31 cellular contexts compared by ENCODE assay signal in the genomic region with DNA sequence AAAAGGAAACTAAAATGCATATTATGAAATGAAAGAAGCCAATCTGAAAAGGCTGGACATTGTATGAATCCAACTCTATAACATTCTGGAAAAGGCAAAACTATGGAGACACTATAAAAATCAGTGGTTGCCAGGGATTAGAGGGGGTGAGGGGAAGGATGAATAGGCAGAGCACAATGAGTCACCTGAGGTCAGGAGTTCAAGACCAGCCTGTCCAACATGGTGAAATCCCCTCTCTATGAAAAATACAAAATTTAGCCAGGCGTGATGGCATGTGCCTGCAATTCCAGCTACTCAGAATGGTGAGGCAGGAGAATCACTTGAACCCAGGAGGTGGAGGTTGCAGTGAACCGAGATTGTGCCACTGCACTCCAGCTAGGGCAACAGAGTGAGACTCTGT.
DNase-seq lines count a peak whose midpoint lies in the region; ATAC-seq, FAIRE-seq and TF ChIP-seq lines count a peak whose summit lies in the region.
"Had no signal": no experiment of that assay in that cellular context is flagged by ENCODE, and none has a peak within 500 bp of the region (broad histone marks: within the 10 kb centered on the region; RNA-seq: fewer than 3 reads in every experiment).

No MANE protein-coding gene starts in this region.

- TF ChIP-seq CTCF in MCF 10A (IDR thresholded peaks at IDR 0.05; ENCODE audit: unreplicated experiment) (no peak), breast epithelium (IDR thresholded peaks at IDR 0.05) (no peak), fibroblast of pulmonary artery (IDR thresholded peaks at IDR 0.05; ENCODE audit: low read length, missing control alignments) (no peak)

- no peak for ATAC-seq in GM21717 (IDR thresholded peaks at IDR 0.05; ENCODE audit: unreplicated experiment)
- ATAC-seq: activated CD8-positive, alpha-beta memory T cell treated with anti-CD3 and anti-CD28 coated beads, Interleukin-2, amount 10 ng/mL, durations not matched to agents 7 days and 5 days; gastrocnemius medialis; left lobe of liver; sciatic nerve; WTC11 had no signal

- H3K4me3 Mint-ChIP-seq in MCF 10A (ENCODE audit: unreplicated experiment), result no peak overlapping the region
- H3K4me3 Mint-ChIP-seq: activated CD8-positive, alpha-beta memory T cell treated with anti-CD3 and anti-CD28 coated beads, Interleukin-2, amount 10 ng/mL, durations not matched to agents 7 days and 5 days; CD4-positive, CD25-positive, alpha-beta regulatory T cell; immature natural killer cell; neural progenitor cell; WTC11 had no signal

- DNase-seq in MCF 10A (ENCODE audit: unreplicated experiment), result peak; percentile 40
- no peak for DNase-seq in breast epithelium (ENCODE audit: low spot score in 2 of 2)
- peak in 1 of 2 experiments; percentile 31 for DNase-seq in SJSA1 (ENCODE audit: low read depth in 1 of 2, low spot score in 2 of 2)
- peak; percentile 14 for DNase-seq in fibroblast of pulmonary artery (ENCODE audit: low read depth)
- DNase-seq in small intestine, result no peak
- DNase-seq in central memory CD4-positive, alpha-beta T cell, result no peak
- no peak for DNase-seq in NCI-H510A treated with DMSO at 0.1 percent for 48 hours (lab: John Stamatoyannopoulos, UW)
- DNase-seq: activated CD8-positive, alpha-beta memory T cell treated with anti-CD3 and anti-CD28 coated beads, Interleukin-2, amount 10 ng/mL, durations not matched to agents 7 days and 5 days; activated naive CD4-positive, alpha-beta T cell treated with Interleukin-2 at 50 U/mL for 16 hours; activated T-cell treated with anti-CD3 and anti-CD28 coated beads, Interleukin-2, amount 50 U/mL, for 48 hours; CD4-positive, CD25-positive, alpha-beta regulatory T cell; colonic mucosa; effector memory CD4-positive, alpha-beta T cell; gastrocnemius medialis; hypothalamus; immature natural killer cell; mesendoderm; NCI-H1417 treated with DMSO at 0.1 percent for 48 hours; NCI-H2081 treated with DMSO at 0.1 percent for 48 hours; NCI-H446 treated with DMSO at 0.1 percent for 48 hours; SHP77; stimulated activated CD4-positive, alpha-beta T cell treated with anti-CD3 and anti-CD28 coated beads, Interleukin-15, amount 100 ng/mL, for 24 hours; stimulated activated naive CD4-positive, alpha-beta T cell; T-helper 9 cell; testis had no signal

- H3K4me1 ChIP-seq in breast epithelium (no peaks in the 10 kb centered on the region), SJSA1 (replicated peaks) (peaks cover 28% of the 10 kb centered on the region), small intestine (ENCODE audit: control insufficient read depth in 2 of 2, insufficient read depth in 1 of 2, low read depth in 1 of 2, low read length in 1 of 2) (no peaks in the 10 kb centered on the region)
- H3K4me1 ChIP-seq: colonic mucosa, testis had no signal

- H3K4me1 Mint-ChIP-seq in MCF 10A (ENCODE audit: insufficient read depth, unreplicated experiment), result peaks cover 4% of the 10 kb centered on the region
- H3K4me1 Mint-ChIP-seq: activated CD8-positive, alpha-beta memory T cell treated with anti-CD3 and anti-CD28 coated beads, Interleukin-2, amount 10 ng/mL, durations not matched to agents 7 days and 5 days; CD4-positive, CD25-positive, alpha-beta regulatory T cell; immature natural killer cell had no signal

- CTCF ChIA-PET in MCF 10A (lab: Yijun Ruan, JAX), result interaction anchor here (0.6 kb wide), 2 partner anchors 39 to 319 kb away, joined by 3 to 4 read pairs; no protein-coding TSS in a partner anchor

- no peak overlapping the region for H3K27ac Mint-ChIP-seq in MCF 10A (ENCODE audit: low read depth, unreplicated experiment)
- H3K27ac Mint-ChIP-seq: activated CD8-positive, alpha-beta memory T cell treated with anti-CD3 and anti-CD28 coated beads, Interleukin-2, amount 10 ng/mL, durations not matched to agents 7 days and 5 days; CD4-positive, CD25-positive, alpha-beta regulatory T cell; immature natural killer cell; neural progenitor cell; WTC11 had no signal

- no peaks in the 10 kb centered on the region for H3K36me3 Mint-ChIP-seq in MCF 10A (ENCODE audit: insufficient read depth, unreplicated experiment)
- H3K36me3 Mint-ChIP-seq: activated CD8-positive, alpha-beta memory T cell treated with anti-CD3 and anti-CD28 coated beads, Interleukin-2, amount 10 ng/mL, durations not matched to agents 7 days and 5 days; CD4-positive, CD25-positive, alpha-beta regulatory T cell; immature natural killer cell; neural progenitor cell; WTC11 had no signal

- no peaks in the 10 kb centered on the region for H3K9me3 Mint-ChIP-seq in MCF 10A (ENCODE audit: unreplicated experiment)
- H3K9me3 Mint-ChIP-seq: CD4-positive, CD25-positive, alpha-beta regulatory T cell; immature natural killer cell; neural progenitor cell had no signal

- no peak for TF ChIP-seq POLR2A in breast epithelium (IDR thresholded peaks at IDR 0.05)

- no peaks in the 10 kb centered on the region for H3K27me3 Mint-ChIP-seq in MCF 10A (ENCODE audit: insufficient read depth, unreplicated experiment)
- H3K27me3 Mint-ChIP-seq: activated CD8-positive, alpha-beta memory T cell treated with anti-CD3 and anti-CD28 coated beads, Interleukin-2, amount 10 ng/mL, durations not matched to agents 7 days and 5 days; CD4-positive, CD25-positive, alpha-beta regulatory T cell had no signal

- H3K27me3 ChIP-seq in breast epithelium, result no peaks in the 10 kb centered on the region
- H3K27me3 ChIP-seq in SJSA1 (replicated peaks), result no peaks in the 10 kb centered on the region
- H3K27me3 ChIP-seq in small intestine (ENCODE audit: control insufficient read depth in 2 of 2, insufficient read depth in 2 of 2, low read length in 2 of 2), result no peaks in the 10 kb centered on the region
- H3K27me3 ChIP-seq: colonic mucosa, gastrocnemius medialis, neural progenitor cell, testis had no signal

- BruUV-seq in MCF 10A (replicated peaks; lab: Mats Ljungman, UMichigan), result no TSS peak

- POLR2A ChIA-PET in MCF 10A (lab: Yijun Ruan, JAX), result no interaction called here

- H3K4me3 ChIP-seq in breast epithelium (no peak overlapping the region), SJSA1 (no peak overlapping the region), fibroblast of pulmonary artery (replicated peaks; ENCODE audit: low read depth, low read length) (no peak overlapping the region), small intestine (ENCODE audit: low read depth in 1 of 2, low read length in 2 of 2) (no peak overlapping the region)
- H3K4me3 ChIP-seq: colonic mucosa, gastrocnemius medialis, neural progenitor cell, testis had no signal

- intact Hi-C loops in MCF 10A (cut with micrococcal nuclease), result no loop called here
- intact Hi-C loops in breast epithelium (cut with DNase I; ENCODE audit: low total_unique reads), result no loop called here

- no peaks in the 10 kb centered on the region for H3K36me3 ChIP-seq in breast epithelium
- H3K36me3 ChIP-seq in SJSA1, result no peaks in the 10 kb centered on the region
- H3K36me3 ChIP-seq in small intestine (ENCODE audit: control insufficient read depth in 2 of 2, insufficient read depth in 2 of 2, low read length in 2 of 2), result no peaks in the 10 kb centered on the region
- H3K36me3 ChIP-seq: colonic mucosa, gastrocnemius medialis, neural progenitor cell had no signal

- H3K27ac ChIP-seq in breast epithelium (no peak overlapping the region), SJSA1 (peak overlapping the region; percentile 6; the same call in 1 of the 2 replicates), small intestine (ENCODE audit: low read depth in 1 of 2, low read length in 1 of 2) (no peak overlapping the region)
- H3K27ac ChIP-seq: 22Rv1, colonic mucosa, gastrocnemius medialis, neural progenitor cell, testis had no signal

- WGBS in small intestine, 3 donors, result 77 to 88% (median 84%) methylated on average over 2 of the region's 2 CpGs

- no peaks in the 10 kb centered on the region for H3K9me3 ChIP-seq in breast epithelium
- no peaks in the 10 kb centered on the region for H3K9me3 ChIP-seq in SJSA1 (replicated peaks)
- no peaks in the 10 kb centered on the region for H3K9me3 ChIP-seq in small intestine (ENCODE audit: control insufficient read depth, low read depth)
- H3K9me3 ChIP-seq: colonic mucosa, gastrocnemius medialis, testis had no signal

- no peak for FAIRE-seq in small intestine (lab: Jason Lieb, UNC)

Comparison
In these comparisons a context has a peak if more than half of its experiments do, and no peak if none do; other contexts are left out.
1. DNase-seq: peak in MCF 10A (single experiment) and fibroblast of pulmonary artery (single experiment); none in breast epithelium (0 of 2), small intestine (single experiment), central memory CD4-positive, alpha-beta T cell (single experiment) and NCI-H510A treated with DMSO at 0.1 percent for 48 hours (single experiment).